9 cellular contexts compared by ENCODE assay signal in the genomic region with DNA sequence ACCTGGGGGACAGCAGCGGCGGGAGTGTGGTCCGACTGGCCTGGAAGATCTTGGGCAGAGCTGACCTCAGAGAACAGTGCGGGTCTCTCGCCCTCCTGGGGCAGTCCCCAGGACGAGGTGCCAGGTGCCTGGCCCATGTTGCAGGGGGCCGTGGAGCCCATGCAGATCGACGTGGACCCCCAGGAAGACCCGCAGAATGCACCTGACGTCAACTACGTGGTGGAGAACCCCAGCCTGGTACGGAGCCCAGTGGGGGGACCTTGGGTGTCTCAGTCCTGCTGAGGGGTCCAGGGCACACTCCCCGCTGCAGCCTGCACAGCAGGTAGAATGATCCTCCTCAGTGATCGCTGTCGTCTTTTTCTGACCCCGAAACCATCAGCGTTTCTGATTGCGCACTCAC. TPM values are rescaled to one million over a fixed set of nuclear protein-coding genes. Genes with fewer than 3 reads are reported as not detected.
DNase-seq lines count a peak whose midpoint lies in the region; ATAC-seq and TF ChIP-seq lines count a peak whose summit lies in the region.
"Had no signal": no experiment of that assay in that cellular context is flagged by ENCODE, and none has a peak within 500 bp of the region (broad histone marks: within the 10 kb centered on the region; RNA-seq: fewer than 3 reads in every experiment).

No MANE protein-coding gene starts in this region.

- peak overlapping the region; percentile 75 for H3K27ac ChIP-seq in C4-2B

- peaks cover 17% of the 10 kb centered on the region for H3K4me1 Mint-ChIP-seq in chondrocyte (ENCODE audit: low read depth)
- peaks cover 3 to 4% of the 10 kb centered on the region in 2 donors for H3K4me1 Mint-ChIP-seq in natural killer cell treated with Interleukin-12 subunit alpha and Interleukin-12 subunit beta and Interleukin-15 and Interleukin-18, amount 100 ng/mL, for 72 hours (ENCODE audit: low read depth in 2 of 2)

- H3K36me3 Mint-ChIP-seq in chondrocyte (ENCODE audit: low read depth): peaks cover 1% of the 10 kb centered on the region
- H3K36me3 Mint-ChIP-seq in natural killer cell treated with Interleukin-12 subunit alpha and Interleukin-12 subunit beta and Interleukin-15 and Interleukin-18, amount 100 ng/mL, for 72 hours: no peaks in the 10 kb centered on the region

- peak overlapping the region; percentile 86 for H3K4me3 Mint-ChIP-seq in chondrocyte (ENCODE audit: unreplicated experiment)
- peak overlapping the region; percentile 81 for H3K4me3 Mint-ChIP-seq in natural killer cell treated with Interleukin-12 subunit alpha and Interleukin-12 subunit beta and Interleukin-15 and Interleukin-18, amount 100 ng/mL, for 72 hours

- no peaks in the 10 kb centered on the region for H3K27me3 Mint-ChIP-seq in chondrocyte (ENCODE audit: low read depth)
- H3K27me3 Mint-ChIP-seq in natural killer cell treated with Interleukin-12 subunit alpha and Interleukin-12 subunit beta and Interleukin-15 and Interleukin-18, amount 100 ng/mL, for 72 hours: no peaks in the 10 kb centered on the region

- DNase-seq in LNCaP clone FGC (ENCODE audit: low read depth): no peak
- no peak for DNase-seq in chondrocyte (ENCODE audit: low spot score)
- no peak for DNase-seq in natural killer cell treated with Interleukin-12 subunit alpha and Interleukin-12 subunit beta and Interleukin-15 and Interleukin-18, amount 100 ng/mL, for 72 hours (ENCODE audit: low spot score)
- no peak for DNase-seq in left lobe of liver (ENCODE audit: low spot score)
- no peak for DNase-seq in GM19240 (ENCODE audit: insufficient read length, low spot score)
- DNase-seq: NCI-H446 had no signal

- H3K9me3 Mint-ChIP-seq in chondrocyte (ENCODE audit: low read depth): no peaks in the 10 kb centered on the region
- H3K9me3 Mint-ChIP-seq in natural killer cell treated with Interleukin-12 subunit alpha and Interleukin-12 subunit beta and Interleukin-15 and Interleukin-18, amount 100 ng/mL, for 72 hours: no peaks in the 10 kb centered on the region

- H3K27ac Mint-ChIP-seq in chondrocyte (ENCODE audit: unreplicated experiment): no peak overlapping the region
- peak overlapping the region in 1 of 2 donors; percentile 56 for H3K27ac Mint-ChIP-seq in natural killer cell treated with Interleukin-12 subunit alpha and Interleukin-12 subunit beta and Interleukin-15 and Interleukin-18, amount 100 ng/mL, for 72 hours

- H3K4me3 ChIP-seq in LNCaP clone FGC (ENCODE audit: low read depth, low read length): peak overlapping the region; percentile 89

- ATAC-seq in natural killer cell treated with Interleukin-12 subunit alpha and Interleukin-12 subunit beta and Interleukin-15 and Interleukin-18, amount 100 ng/mL, for 72 hours: no peak
- ATAC-seq in left lobe of liver (no peak), HG03460 (IDR thresholded peaks at IDR 0.05; ENCODE audit: unreplicated experiment) (no peak), HG02870 (IDR thresholded peaks at IDR 0.05; ENCODE audit: unreplicated experiment) (no peak)

- TF ChIP-seq CTCF in C4-2B (conservative IDR thresholded peaks at IDR 0.05) (no peak), LNCaP clone FGC (IDR thresholded peaks at IDR 0.05; ENCODE audit: control insufficient read depth, extremely low read depth, insufficient read depth) (no peak), chondrocyte (IDR thresholded peaks at IDR 0.05) (no peak)

RNA-seq across cellular contexts. Expression of a gene that starts 1.4 kb away (rescaled TPM):
- total RNA-seq in chondrocyte (79.8 to 103 TPM (median 82.8 TPM) in 3 replicates), left lobe of liver (84.1 TPM)
- total RNA-seq in natural killer cell treated with Interleukin-12 subunit alpha and Interleukin-12 subunit beta and Interleukin-15 and Interleukin-18, amount 100 ng/mL, for 72 hours: 100 to 1,000 TPM; 112 to 114 TPM

RNA-seq across cellular contexts. Expression of a gene that starts 1.5 kb away (rescaled TPM):
- total RNA-seq in chondrocyte: 29.7 to 47.4 TPM (median 45.2 TPM) in 3 replicates
- 10 to 100 TPM; 18.2 to 23.1 TPM for total RNA-seq in natural killer cell treated with Interleukin-12 subunit alpha and Interleukin-12 subunit beta and Interleukin-15 and Interleukin-18, amount 100 ng/mL, for 72 hours
- 45.8 TPM for total RNA-seq in left lobe of liver

RNA-seq across cellular contexts. Expression of a gene that starts 12.5 kb away (rescaled TPM):
- 64.0 to 78.4 TPM (median 68.4 TPM) in 3 replicates for total RNA-seq in chondrocyte
- total RNA-seq in natural killer cell treated with Interleukin-12 subunit alpha and Interleukin-12 subunit beta and Interleukin-15 and Interleukin-18, amount 100 ng/mL, for 72 hours: 100 to 1,000 TPM; 125 to 196 TPM
- 121 TPM for total RNA-seq in left lobe of liver

RNA-seq across cellular contexts. Expression of a gene that starts 15.6 kb away (rescaled TPM):
- total RNA-seq in chondrocyte (52.8 to 59.8 TPM (median 58.2 TPM) in 3 replicates), left lobe of liver (1,477 TPM)
- total RNA-seq in natural killer cell treated with Interleukin-12 subunit alpha and Interleukin-12 subunit beta and Interleukin-15 and Interleukin-18, amount 100 ng/mL, for 72 hours: 100 to 1,000 TPM in 1 of 2 donors, 10 to 100 TPM in 1; 95.7 to 136 TPM

RNA-seq across cellular contexts. Expression of a gene that starts 21.7 kb away (rescaled TPM):
- total RNA-seq in chondrocyte: 14.9 to 32.7 TPM (median 32.3 TPM) in 3 replicates
- total RNA-seq in natural killer cell treated with Interleukin-12 subunit alpha and Interleukin-12 subunit beta and Interleukin-15 and Interleukin-18, amount 100 ng/mL, for 72 hours: 1 to 10 TPM; 3.0 to 6.1 TPM
- 8.7 TPM for total RNA-seq in left lobe of liver
